Comparison of ENCODE assay signal across 22 cellular contexts in the genomic region with DNA sequence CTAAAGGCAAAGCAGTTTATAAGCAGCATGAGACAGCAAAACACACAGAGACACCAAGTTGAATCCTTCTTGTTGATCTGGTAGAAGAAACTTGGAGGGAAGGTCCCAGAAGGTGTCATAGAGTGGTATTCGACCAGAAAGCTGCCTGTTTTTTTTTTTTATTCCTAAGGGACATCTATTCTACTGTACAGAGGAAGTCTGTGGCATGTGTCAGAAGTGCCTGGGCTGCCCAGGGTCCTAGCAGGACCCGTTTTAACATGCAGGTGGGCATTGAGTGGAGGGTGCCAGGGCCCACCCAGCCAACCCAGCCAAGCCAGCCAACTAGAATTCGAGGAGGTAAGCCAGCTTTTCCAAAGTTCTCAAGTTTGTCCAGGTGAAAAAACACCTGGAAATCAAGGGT.
DNase-seq lines count a peak whose midpoint lies in the region; ATAC-seq, FAIRE-seq and TF ChIP-seq lines count a peak whose summit lies in the region.
"Had no signal": no experiment of that assay in that cellular context is flagged by ENCODE, and none has a peak within 500 bp of the region (broad histone marks: within the 10 kb centered on the region; RNA-seq: fewer than 3 reads in every experiment).

No MANE protein-coding gene starts in this region.

- FAIRE-seq in A549 (lab: Jason Lieb, UNC) (no peak), keratinocyte (lab: Jason Lieb, UNC) (peak; percentile 13)
- FAIRE-seq: frontal cortex had no signal

- no peaks in the 10 kb centered on the region for H3K36me3 ChIP-seq in HCT116 (ENCODE audit: control insufficient read depth in 1 of 2, insufficient read depth in 2 of 2, low read length in 2 of 2)
- peaks cover 9% of the 10 kb centered on the region for H3K36me3 ChIP-seq in SJSA1
- H3K36me3 ChIP-seq in keratinocyte (ENCODE audit: control insufficient read depth in 2 of 2, extremely low read depth in 1 of 2, insufficient read depth in 2 of 2, low read length in 2 of 2): no peaks in the 10 kb centered on the region
- H3K36me3 ChIP-seq in trophoblast cell (ENCODE audit: control insufficient read depth in 1 of 2, insufficient read depth in 2 of 2, low read length in 2 of 2): peaks cover 20 to 32% of the 10 kb centered on the region in 2 experiments
- H3K36me3 ChIP-seq in left ventricle myocardium inferior: no peaks in the 10 kb centered on the region
- H3K36me3 ChIP-seq: neutrophil, transverse colon had no signal

- no peaks in the 10 kb centered on the region for H3K27me3 ChIP-seq in HCT116 (ENCODE audit: insufficient read depth, low read length)
- H3K27me3 ChIP-seq in SJSA1 (replicated peaks): no peaks in the 10 kb centered on the region
- H3K27me3 ChIP-seq in keratinocyte (ENCODE audit: control insufficient read depth, extremely low read depth, insufficient read depth, low read length): no peaks in the 10 kb centered on the region
- H3K27me3 ChIP-seq in trophoblast cell (ENCODE audit: insufficient read depth, low read length): no peaks in the 10 kb centered on the region
- H3K27me3 ChIP-seq in left ventricle myocardium inferior (ENCODE audit: low read depth): peaks cover 37% of the 10 kb centered on the region
- H3K27me3 ChIP-seq: neutrophil, transverse colon had no signal

- H3K23ac ChIP-seq in trophoblast cell (ENCODE audit: low read length): no peak overlapping the region

- POLR2A ChIA-PET in A549 (lab: Yijun Ruan, JAX) (interaction anchor here (1.0 to 1.4 kb wide), 2 partner anchors 35 to 36 kb away, joined by 3 to 4 read pairs; no protein-coding TSS in a partner anchor), HCT116 (lab: Charles Lee) (no interaction called here)

- dilution Hi-C loops in keratinocyte (cut with MboI; ENCODE audit: extremely low pct_ligation_motif_present, low sequenced_read_pairs): no loop called here

- no peak overlapping the region for H4K91ac ChIP-seq in trophoblast cell (ENCODE audit: low read depth, low read length)

- TF ChIP-seq RAD21 in A549 (conservative IDR thresholded peaks at IDR 0.05 in 1 of 2, IDR thresholded peaks at IDR 0.05 in 1 of 2): no peak
- no peak for TF ChIP-seq RAD21 in HCT116 (IDR thresholded peaks at IDR 0.05; ENCODE audit: low read depth)

- H2BK120ac ChIP-seq in trophoblast cell (ENCODE audit: insufficient read depth, low read length, poor library complexity): no peak overlapping the region

- no peak overlapping the region for H3K18ac ChIP-seq in trophoblast cell (ENCODE audit: low read length)

- no peak for TF ChIP-seq POLR2A in A549 (IDR thresholded peaks at IDR 0.05; ENCODE audit: low read length)
- TF ChIP-seq POLR2A in HCT116 (IDR thresholded peaks at IDR 0.05; ENCODE audit: borderline replicate concordance, extremely low read depth, insufficient read depth, insufficient read length): no peak

- no peak overlapping the region for H2BK5ac ChIP-seq in trophoblast cell (ENCODE audit: low read depth, low read length, poor library complexity)

- H3K27ac ChIP-seq in A549 (peak overlapping the region; percentile 97 to 99), HCT116 (ENCODE audit: low read depth, low read length) (no peak overlapping the region), SJSA1 (peak overlapping the region; percentile 98), keratinocyte (ENCODE audit: control insufficient read depth, insufficient read depth, low read length) (peak overlapping the region; percentile 83), trophoblast cell (ENCODE audit: low read depth, low read length) (no peak overlapping the region), left ventricle myocardium inferior (replicated peaks) (no peak overlapping the region)
- H3K27ac ChIP-seq: neutrophil, transverse colon had no signal

- no peak overlapping the region for H2AFZ ChIP-seq in HCT116 (ENCODE audit: low read depth, low read length, poor library complexity, severe bottlenecking)
- no peak overlapping the region for H2AFZ ChIP-seq in keratinocyte (ENCODE audit: control insufficient read depth, low read length)
- no peak overlapping the region for H2AFZ ChIP-seq in trophoblast cell (ENCODE audit: insufficient read depth, low read length, poor library complexity)

- no peak overlapping the region for H3K4ac ChIP-seq in trophoblast cell (ENCODE audit: low read depth, low read length)

- no TSS peak for BruUV-seq in HCT116 (replicated peaks; lab: Mats Ljungman, UMichigan)

- CTCF ChIA-PET in A549 (lab: Yijun Ruan, JAX) (interaction anchor here (1.5 to 3.8 kb wide), 2 partner anchors 26 to 76 kb away, joined by 3 to 15 read pairs; no protein-coding TSS in a partner anchor), HCT116 (lab: Charles Lee) (no interaction called here)

- H3K9ac ChIP-seq in HCT116 (ENCODE audit: low read length): peak overlapping the region; percentile 10
- H3K9ac ChIP-seq in keratinocyte (ENCODE audit: control insufficient read depth, extremely low read depth, insufficient read depth, low read length): peak overlapping the region; percentile 68
- no peak overlapping the region for H3K9ac ChIP-seq in trophoblast cell (ENCODE audit: low read length)

- TF ChIP-seq EP300 in A549 (IDR thresholded peaks at IDR 0.05): no peak

- H4K12ac ChIP-seq in trophoblast cell (ENCODE audit: low read depth, low read length): no peak overlapping the region

- ATAC-seq in A549 (peak; percentile 10 to 30; a peak in 3 of 6 replicates), HCT116 (no peak)
- ATAC-seq: left lobe of liver had no signal

- H3K79me1 ChIP-seq in trophoblast cell (ENCODE audit: low read length): no peaks in the 10 kb centered on the region

- no peak overlapping the region for H2BK12ac ChIP-seq in trophoblast cell (ENCODE audit: low read length)

- H3K9me2 ChIP-seq in HCT116 (ENCODE audit: insufficient read depth): no peaks in the 10 kb centered on the region

- RAD21 ChIA-PET in HCT116 (lab: Charles Lee; ENCODE audit: low non-redundant PET in 1 of 2, low total read pairs in 2 of 2, uncharacterized antibody in 2 of 2, unreplicated experiment in 2 of 2): no interaction called here

- H3K9me1 ChIP-seq in keratinocyte (ENCODE audit: control insufficient read depth, extremely low read depth, insufficient read depth, low read length): no peaks in the 10 kb centered on the region

- H3K4me1 ChIP-seq in A549 (peaks cover 68% of the 10 kb centered on the region), HCT116 (ENCODE audit: control insufficient read depth in 1 of 2, insufficient read depth in 2 of 2, low read length in 2 of 2) (peaks cover 41 to 67% of the 10 kb centered on the region in 2 experiments), SJSA1 (replicated peaks) (peaks cover 68% of the 10 kb centered on the region), keratinocyte (ENCODE audit: control insufficient read depth, extremely low read depth, insufficient read depth, low read length) (peaks cover 47% of the 10 kb centered on the region), trophoblast cell (ENCODE audit: control insufficient read depth in 1 of 2, insufficient read depth in 2 of 2, low read length in 2 of 2) (peaks cover 9 to 12% of the 10 kb centered on the region in 2 experiments), left ventricle myocardium inferior (no peaks in the 10 kb centered on the region)
- H3K4me1 ChIP-seq: transverse colon had no signal

- H3K79me2 ChIP-seq in HCT116 (ENCODE audit: insufficient read depth, low read length) (no peaks in the 10 kb centered on the region), keratinocyte (ENCODE audit: control insufficient read depth, insufficient read depth, low read length) (no peaks in the 10 kb centered on the region), trophoblast cell (ENCODE audit: control insufficient read depth, insufficient read depth, low read length, poor library complexity) (no peaks in the 10 kb centered on the region)

- H3K9me3 ChIP-seq in A549 (no peaks in the 10 kb centered on the region), HCT116 (ENCODE audit: control insufficient read depth in 1 of 2, insufficient read depth in 1 of 2, low read depth in 1 of 2, low read length in 2 of 2) (no peaks in the 10 kb centered on the region), SJSA1 (replicated peaks) (no peaks in the 10 kb centered on the region), keratinocyte (ENCODE audit: control insufficient read depth, low read depth, low read length) (no peaks in the 10 kb centered on the region), trophoblast cell (ENCODE audit: insufficient read depth, low read depth, low read length) (peaks cover 8% of the 10 kb centered on the region), left ventricle myocardium inferior (replicated peaks) (no peaks in the 10 kb centered on the region)
- H3K9me3 ChIP-seq: neutrophil, transverse colon had no signal

- intact Hi-C loops in HCT116 (cut with micrococcal nuclease) (no loop called here), left ventricle myocardium inferior (cut with micrococcal nuclease) (no loop called here)

- DNase-seq in A549 (ENCODE audit: low read depth in 1 of 2, low spot score in 1 of 2): peak in 1 of 2 experiments; percentile 48
- no peak for DNase-seq in HCT116 (ENCODE audit: low read depth, low spot score)
- peak in 1 of 2 experiments; percentile 69 for DNase-seq in SJSA1 (ENCODE audit: low read depth in 1 of 2, low spot score in 2 of 2)
- no peak for DNase-seq in keratinocyte (ENCODE audit: low read depth, low spot score)
- no peak for DNase-seq in NCI-H1417 (lab: John Stamatoyannopoulos, UW)
- no peak for DNase-seq in trophoblast cell
- no peak for DNase-seq in GM03348 (ENCODE audit: low spot score)
- DNase-seq in left ventricle myocardium inferior: no peak
- DNase-seq: activated CD4-positive, CD25-positive, alpha-beta regulatory T cell treated with anti-CD3 and anti-CD28 coated beads, Interleukin-2, amount 50 U/mL, for 72 hours; activated naive CD8-positive, alpha-beta T cell treated with anti-CD3 and anti-CD28 coated beads, Interleukin-2, amount 10 ng/mL, durations not matched to agents 7 days and 5 days; COR-L47; H9; KBM-7; NCI-H446 treated with DMSO at 0.1 percent for 48 hours; retina; SHP77; stimulated activated CD4-positive, alpha-beta T cell treated with anti-CD3 and anti-CD28 coated beads, Interleukin-15, amount 100 ng/mL, for 24 hours; T-helper 2 cell; transverse colon had no signal

- H3K4me2 ChIP-seq in A549 (peak overlapping the region; percentile 75), HCT116 (ENCODE audit: low read length) (peak overlapping the region; percentile 79), keratinocyte (ENCODE audit: control insufficient read depth, extremely low read depth, insufficient read depth, low read depth, low read length) (peak overlapping the region; percentile 44), trophoblast cell (ENCODE audit: low read length) (no peak overlapping the region)

- 4% methylated on average over 3 of the region's 3 CpGs for WGBS in A549 (ENCODE audit: missing lambda C conversion rate)
- WGBS in trophoblast cell (ENCODE audit: extremely low coverage, insufficient coverage, insufficient read length): no CpG with 5 or more reads among the region's 3 CpGs

- H3K4me3 ChIP-seq in A549: peak overlapping the region; percentile 8; the same call in 2 of the 3 replicates
- H3K4me3 ChIP-seq in HCT116 (replicated peaks in 1 of 2; ENCODE audit: low read depth in 1 of 2, low read length in 2 of 2): no peak overlapping the region
- peak overlapping the region; percentile 1; the same call in 1 of the 2 replicates for H3K4me3 ChIP-seq in SJSA1
- H3K4me3 ChIP-seq in keratinocyte (ENCODE audit: control insufficient read depth in 2 of 3, extremely low read depth in 1 of 3, insufficient read depth in 2 of 3, low read depth in 1 of 3, low read length in 3 of 3): peak overlapping the region in 2 of 3 experiments; percentile 5 to 9
- H3K4me3 ChIP-seq in trophoblast cell (ENCODE audit: low read depth, low read length): no peak overlapping the region
- no peak overlapping the region for H3K4me3 ChIP-seq in left ventricle myocardium inferior
- H3K4me3 ChIP-seq: transverse colon had no signal

- H4K20me1 ChIP-seq in HCT116 (ENCODE audit: insufficient read depth) (no peaks in the 10 kb centered on the region), keratinocyte (ENCODE audit: control insufficient read depth, extremely low read depth, insufficient read depth, low read length) (no peaks in the 10 kb centered on the region)

- H2AK5ac ChIP-seq in trophoblast cell (ENCODE audit: low read length): no peak overlapping the region

- no peak overlapping the region for H4K8ac ChIP-seq in trophoblast cell (ENCODE audit: low read depth, low read length)

- TF ChIP-seq CTCF in A549 (IDR thresholded peaks at IDR 0.05): no peak
- TF ChIP-seq CTCF in HCT116 (IDR thresholded peaks at IDR 0.05 in 2 of 3, conservative IDR thresholded peaks at IDR 0.05 in 1 of 3; ENCODE audit: borderline replicate concordance in 1 of 3, insufficient read depth in 1 of 3, low read depth in 2 of 3, low read length in 2 of 3): no peak
- no peak for TF ChIP-seq CTCF in keratinocyte (optimal IDR thresholded peaks at IDR 0.05 in 1 of 3, IDR thresholded peaks at IDR 0.05 in 1 of 3, conservative IDR thresholded peaks at IDR 0.05 in 1 of 3; ENCODE audit: extremely low read depth in 1 of 3, insufficient read depth in 2 of 3, low read length in 3 of 3)
- TF ChIP-seq CTCF in left ventricle myocardium inferior (IDR thresholded peaks at IDR 0.05; ENCODE audit: borderline replicate concordance): no peak

- no peak overlapping the region for H3K14ac ChIP-seq in trophoblast cell (ENCODE audit: low read length)

Comparison
In these comparisons a context has a peak if more than half of its experiments do, and no peak if none do; other contexts are left out.
1. H3K27ac ChIP-seq: peak in A549 (2 of 2), SJSA1 (single experiment) and keratinocyte (single experiment); none in HCT116 (single experiment), trophoblast cell (single experiment) and left ventricle myocardium inferior (single experiment).
2. H3K4me3 ChIP-seq: peak in A549 (single experiment), SJSA1 (single experiment) and keratinocyte (2 of 3); none in HCT116 (0 of 2), trophoblast cell (single experiment) and left ventricle myocardium inferior (single experiment).